ENCODE assay signal across 1 cellular context in the genomic region with DNA sequence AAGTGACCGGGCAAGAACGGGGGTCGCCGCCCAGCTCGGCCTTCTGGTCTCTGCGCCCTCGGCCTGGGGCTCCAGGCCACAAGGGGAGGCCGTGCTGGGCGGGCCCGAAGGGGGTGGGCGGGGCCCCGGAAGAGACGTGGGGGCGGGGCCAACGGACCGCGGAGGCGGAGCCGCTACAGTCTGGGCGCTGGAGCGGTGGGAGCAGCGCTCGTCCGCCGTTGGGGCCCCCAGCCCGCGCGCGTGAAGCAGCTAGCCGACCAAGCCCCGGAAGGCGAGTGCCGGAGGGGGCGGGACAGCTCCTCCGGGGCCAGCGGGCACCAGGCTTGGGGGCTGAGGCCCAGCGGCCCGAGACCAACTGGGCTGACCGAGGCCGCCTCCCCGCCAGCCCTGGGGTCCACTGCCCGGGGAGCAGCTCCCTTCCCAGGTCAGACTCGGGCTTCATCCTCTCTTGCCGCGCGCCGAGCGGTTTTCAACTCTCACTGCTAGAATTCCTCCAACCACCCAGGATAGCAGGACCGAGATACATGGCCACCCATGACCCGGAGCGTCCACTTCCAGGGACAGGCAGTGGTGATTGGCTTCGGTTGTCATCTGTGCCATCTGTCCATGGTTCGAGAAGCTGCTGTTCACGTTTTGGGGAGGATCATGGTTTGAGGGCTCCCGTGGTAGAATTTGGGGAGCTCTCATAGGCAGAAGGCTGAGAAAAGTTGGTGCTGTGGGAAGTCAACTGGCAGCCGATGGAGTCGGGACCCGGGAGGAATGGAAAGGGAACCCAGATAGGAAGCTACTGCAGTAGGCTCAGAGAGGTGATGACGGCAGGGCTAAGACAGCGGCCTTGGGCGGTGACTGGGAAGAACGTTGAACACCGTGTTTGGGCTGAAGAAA.
A peak's percentile ranks its signal among the peaks of the same experiment; 100 is the strongest.
TF ChIP-seq lines count a peak whose summit lies in the region.

No MANE protein-coding gene starts in this region.

TF ChIP-seq in GM23338, 12 proteins besides CTCF, POLR2A, EP300 and RAD21:
- TF ChIP-seq, protein P1, sequence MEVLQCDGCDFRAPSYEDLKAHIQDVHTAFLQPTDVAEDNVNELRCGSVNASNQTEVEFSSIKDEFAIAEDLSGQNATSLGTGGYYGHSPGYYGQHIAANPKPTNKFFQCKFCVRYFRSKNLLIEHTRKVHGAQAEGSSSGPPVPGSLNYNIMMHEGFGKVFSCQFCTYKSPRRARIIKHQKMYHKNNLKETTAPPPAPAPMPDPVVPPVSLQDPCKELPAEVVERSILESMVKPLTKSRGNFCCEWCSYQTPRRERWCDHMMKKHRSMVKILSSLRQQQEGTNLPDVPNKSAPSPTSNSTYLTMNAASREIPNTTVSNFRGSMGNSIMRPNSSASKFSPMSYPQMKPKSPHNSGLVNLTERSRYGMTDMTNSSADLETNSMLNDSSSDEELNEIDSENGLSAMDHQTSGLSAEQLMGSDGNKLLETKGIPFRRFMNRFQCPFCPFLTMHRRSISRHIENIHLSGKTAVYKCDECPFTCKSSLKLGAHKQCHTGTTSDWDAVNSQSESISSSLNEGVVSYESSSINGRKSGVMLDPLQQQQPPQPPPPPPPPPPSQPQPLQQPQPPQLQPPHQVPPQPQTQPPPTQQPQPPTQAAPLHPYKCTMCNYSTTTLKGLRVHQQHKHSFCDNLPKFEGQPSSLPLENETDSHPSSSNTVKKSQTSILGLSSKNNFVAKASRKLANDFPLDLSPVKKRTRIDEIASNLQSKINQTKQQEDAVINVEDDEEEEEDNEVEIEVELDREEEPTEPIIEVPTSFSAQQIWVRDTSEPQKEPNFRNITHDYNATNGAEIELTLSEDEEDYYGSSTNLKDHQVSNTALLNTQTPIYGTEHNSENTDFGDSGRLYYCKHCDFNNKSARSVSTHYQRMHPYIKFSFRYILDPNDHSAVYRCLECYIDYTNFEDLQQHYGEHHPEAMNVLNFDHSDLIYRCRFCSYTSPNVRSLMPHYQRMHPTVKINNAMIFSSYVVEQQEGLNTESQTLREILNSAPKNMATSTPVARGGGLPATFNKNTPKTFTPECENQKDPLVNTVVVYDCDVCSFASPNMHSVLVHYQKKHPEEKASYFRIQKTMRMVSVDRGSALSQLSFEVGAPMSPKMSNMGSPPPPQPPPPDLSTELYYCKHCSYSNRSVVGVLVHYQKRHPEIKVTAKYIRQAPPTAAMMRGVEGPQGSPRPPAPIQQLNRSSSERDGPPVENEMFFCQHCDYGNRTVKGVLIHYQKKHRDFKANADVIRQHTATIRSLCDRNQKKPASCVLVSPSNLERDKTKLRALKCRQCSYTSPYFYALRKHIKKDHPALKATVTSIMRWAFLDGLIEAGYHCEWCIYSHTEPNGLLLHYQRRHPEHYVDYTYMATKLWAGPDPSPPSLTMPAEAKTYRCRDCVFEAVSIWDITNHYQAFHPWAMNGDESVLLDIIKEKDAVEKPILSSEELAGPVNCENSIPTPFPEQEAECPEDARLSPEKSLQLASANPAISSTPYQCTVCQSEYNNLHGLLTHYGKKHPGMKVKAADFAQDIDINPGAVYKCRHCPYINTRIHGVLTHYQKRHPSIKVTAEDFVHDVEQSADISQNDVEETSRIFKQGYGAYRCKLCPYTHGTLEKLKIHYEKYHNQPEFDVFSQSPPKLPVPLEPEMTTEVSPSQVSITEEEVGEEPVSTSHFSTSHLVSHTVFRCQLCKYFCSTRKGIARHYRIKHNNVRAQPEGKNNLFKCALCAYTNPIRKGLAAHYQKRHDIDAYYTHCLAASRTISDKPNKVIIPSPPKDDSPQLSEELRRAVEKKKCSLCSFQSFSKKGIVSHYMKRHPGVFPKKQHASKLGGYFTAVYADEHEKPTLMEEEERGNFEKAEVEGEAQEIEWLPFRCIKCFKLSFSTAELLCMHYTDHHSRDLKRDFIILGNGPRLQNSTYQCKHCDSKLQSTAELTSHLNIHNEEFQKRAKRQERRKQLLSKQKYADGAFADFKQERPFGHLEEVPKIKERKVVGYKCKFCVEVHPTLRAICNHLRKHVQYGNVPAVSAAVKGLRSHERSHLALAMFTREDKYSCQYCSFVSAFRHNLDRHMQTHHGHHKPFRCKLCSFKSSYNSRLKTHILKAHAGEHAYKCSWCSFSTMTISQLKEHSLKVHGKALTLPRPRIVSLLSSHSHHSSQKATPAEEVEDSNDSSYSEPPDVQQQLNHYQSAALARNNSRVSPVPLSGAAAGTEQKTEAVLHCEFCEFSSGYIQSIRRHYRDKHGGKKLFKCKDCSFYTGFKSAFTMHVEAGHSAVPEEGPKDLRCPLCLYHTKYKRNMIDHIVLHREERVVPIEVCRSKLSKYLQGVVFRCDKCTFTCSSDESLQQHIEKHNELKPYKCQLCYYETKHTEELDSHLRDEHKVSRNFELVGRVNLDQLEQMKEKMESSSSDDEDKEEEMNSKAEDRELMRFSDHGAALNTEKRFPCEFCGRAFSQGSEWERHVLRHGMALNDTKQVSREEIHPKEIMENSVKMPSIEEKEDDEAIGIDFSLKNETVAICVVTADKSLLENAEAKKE (CRISPR knock-in tag; IDR thresholded peaks at IDR 0.05): no peak
- TF ChIP-seq POLR2AphosphoS5 (IDR thresholded peaks at IDR 0.05; ENCODE audit: low read depth) (peak; percentile 79), CREB1 (CRISPR knock-in tag; IDR thresholded peaks at IDR 0.05; ENCODE audit: low read depth) (peak; percentile 55; the same call in 1 of the 2 replicates), EZH2phosphoT487 (IDR thresholded peaks at IDR 0.05; ENCODE audit: unreplicated experiment) (no peak)
